In the genomic region with DNA sequence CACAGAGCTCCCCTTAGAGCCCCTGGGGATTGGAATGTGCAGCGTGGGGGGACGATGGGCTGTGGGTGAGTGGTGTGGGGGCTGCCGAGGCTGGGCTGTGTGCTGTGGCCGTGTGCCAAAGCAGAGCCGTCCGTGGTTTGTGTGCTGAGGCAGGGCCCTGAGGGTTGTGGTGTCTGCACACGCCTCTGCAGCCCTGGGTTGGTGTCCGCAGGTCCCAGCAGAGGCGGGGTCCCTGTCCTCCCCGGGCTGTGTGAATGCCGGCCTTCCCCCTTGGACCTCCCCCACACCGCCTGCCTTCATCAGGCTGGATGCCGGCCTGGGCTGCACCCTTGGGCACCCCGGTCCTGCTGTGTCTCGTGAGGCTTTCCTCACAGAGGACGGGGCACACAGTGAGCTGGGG, we compare ENCODE assay signal across 25 cellular contexts.
"Had no signal": no experiment of that assay in that cellular context is flagged by ENCODE, and none has a peak within 500 bp of the region (broad histone marks: within the 10 kb centered on the region; RNA-seq: fewer than 3 reads in every experiment).

No MANE protein-coding gene starts in this region.

- H3K4me1 Mint-ChIP-seq: WTC11 had no signal

- H3K4me3 Mint-ChIP-seq: activated CD8-positive, alpha-beta T cell treated with anti-CD3 and anti-CD28 coated beads, Interleukin-2, amount 10 ng/mL, durations not matched to agents 7 days and 5 days; activated naive CD8-positive, alpha-beta T cell treated with anti-CD3 and anti-CD28 coated beads, Interleukin-2, amount 10 ng/mL, durations not matched to agents 7 days and 5 days; T-helper 17 cell; WTC11 had no signal

- H3K27me3 ChIP-seq: body of pancreas had no signal

- H3K27me3 Mint-ChIP-seq: activated naive CD8-positive, alpha-beta T cell treated with anti-CD3 and anti-CD28 coated beads, Interleukin-2, amount 10 ng/mL, durations not matched to agents 7 days and 5 days; T-helper 17 cell had no signal

- H3K4me3 ChIP-seq: body of pancreas had no signal

- H3K9me3 Mint-ChIP-seq: activated naive CD8-positive, alpha-beta T cell treated with anti-CD3 and anti-CD28 coated beads, Interleukin-2, amount 10 ng/mL, durations not matched to agents 7 days and 5 days; WTC11 had no signal

- H3K27ac Mint-ChIP-seq: activated CD8-positive, alpha-beta T cell treated with anti-CD3 and anti-CD28 coated beads, Interleukin-2, amount 10 ng/mL, durations not matched to agents 7 days and 5 days; activated naive CD8-positive, alpha-beta T cell treated with anti-CD3 and anti-CD28 coated beads, Interleukin-2, amount 10 ng/mL, durations not matched to agents 7 days and 5 days; T-helper 17 cell had no signal

- H3K27ac ChIP-seq: body of pancreas had no signal

- ATAC-seq: activated CD8-positive, alpha-beta T cell treated with anti-CD3 and anti-CD28 coated beads, Interleukin-2, amount 10 ng/mL, durations not matched to agents 7 days and 5 days; body of pancreas; PC-3; T-helper 17 cell; WTC11 had no signal

- H3K9me3 ChIP-seq: body of pancreas had no signal

- DNase-seq: activated CD4-positive, alpha-beta T cell treated with anti-CD3 and anti-CD28 coated beads for 48 hours; activated CD4-positive, alpha-beta T cell treated with anti-CD3 and anti-CD28 coated beads, Interleukin-2, amount 50 U/mL, for 4 hours; activated CD4-positive, CD25-positive, alpha-beta regulatory T cell treated with anti-CD3 and anti-CD28 coated beads, Interleukin-2, amount 50 U/mL, for 72 hours; activated CD8-positive, alpha-beta memory T cell treated with anti-CD3 and anti-CD28 coated beads, Interleukin-2, amount 50 U/mL, for 48 hours; activated CD8-positive, alpha-beta T cell treated with anti-CD3 and anti-CD28 coated beads, Interleukin-2, amount 10 ng/mL, durations not matched to agents 7 days and 5 days; activated naive CD4-positive, alpha-beta T cell treated with anti-CD3 and anti-CD28 coated beads, Interleukin-2, amount 50 U/mL, for 16 hours; activated naive CD8-positive, alpha-beta T cell treated with anti-CD3 and anti-CD28 coated beads, Interleukin-2, amount 10 ng/mL, durations not matched to agents 7 days and 5 days; activated T-cell treated with anti-CD3 and anti-CD28 coated beads, Interleukin-2, amount 50 U/mL, for 1 hour; aorta; body of pancreas; central memory CD4-positive, alpha-beta T cell; Kasumi-1; NCI-H1105 treated with DMSO at 0.1 percent for 48 hours; NCI-H1436 treated with DMSO at 0.1 percent for 48 hours; NCI-H187; NCI-H2081 treated with DMSO at 0.1 percent for 48 hours; NCI-H446; NCI-H524; PC-3; SHP77 treated with DMSO at 0.1 percent for 48 hours; T-helper 17 cell; T-helper 9 cell had no signal

- FAIRE-seq: bronchial epithelial cell, RCC 7860 had no signal
